Comparison of ENCODE assay signal across 1 cellular context in the genomic region with DNA sequence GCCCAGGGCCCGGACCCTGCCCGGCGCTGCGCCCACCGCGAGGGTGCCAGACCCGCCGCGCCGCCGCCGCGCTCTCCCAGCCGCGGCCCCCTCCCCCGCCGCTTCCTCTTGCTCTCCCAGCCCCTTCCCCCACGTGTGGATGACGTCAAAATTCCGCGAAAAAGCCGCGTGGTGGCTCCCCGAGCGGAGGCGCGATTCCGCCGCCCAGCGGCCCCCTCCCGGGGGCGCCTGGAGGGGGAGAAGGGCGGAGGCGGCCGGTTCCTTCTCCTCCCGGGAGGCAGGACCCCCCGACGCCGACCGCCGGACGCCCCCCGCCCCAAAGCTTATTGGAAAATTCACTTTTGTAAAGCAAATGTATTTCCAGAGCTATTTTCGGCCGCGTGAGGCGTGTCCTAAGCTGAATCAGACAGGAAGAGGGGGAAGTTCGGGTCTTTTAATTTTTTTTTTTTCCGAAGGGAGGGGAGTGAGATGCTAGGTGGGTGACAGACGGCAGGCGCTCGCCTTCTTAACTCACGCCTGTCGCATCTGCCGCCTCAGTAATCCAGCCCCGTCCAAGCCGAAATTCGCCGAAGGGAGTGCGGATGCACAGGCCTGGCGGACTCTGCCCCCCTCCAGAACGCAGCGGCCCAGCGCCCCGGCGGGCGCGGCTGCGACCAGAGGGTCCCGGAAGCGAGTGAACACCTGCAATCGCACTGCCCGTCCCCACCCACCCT.
A peak's percentile ranks its signal among the peaks of the same experiment; 100 is the strongest.
TF ChIP-seq lines count a peak whose summit lies in the region.

No MANE protein-coding gene starts in this region.

TF ChIP-seq in GM12878, 131 proteins besides CTCF, POLR2A, EP300 and RAD21 (continued from another document and continues in another):
- TF ChIP-seq CBX5 (IDR thresholded peaks at IDR 0.05; ENCODE audit: low read depth) (peak; percentile 30; the same call in 1 of the 2 replicates), BRCA1 (IDR thresholded peaks at IDR 0.05; ENCODE audit: low read depth, low read length) (no peak), MYC (IDR thresholded peaks at IDR 0.05; ENCODE audit: insufficient read depth, insufficient read length, insufficient replicate concordance, low read length, severe bottlenecking) (peak; percentile 35), CHD2 (IDR thresholded peaks at IDR 0.05; ENCODE audit: borderline replicate concordance, low read depth, low read length) (peak; percentile 85), ESRRA (IDR thresholded peaks at IDR 0.05; ENCODE audit: low read length) (0 out of 2 replicates have a peak, but pooled peaks have one; percentile 1), SUZ12 (IDR thresholded peaks at IDR 0.05; ENCODE audit: unreplicated experiment) (no peak), ZZZ3 (IDR thresholded peaks at IDR 0.05; ENCODE audit: control insufficient read depth, insufficient read length, low read depth) (no peak), BCL11A (IDR thresholded peaks at IDR 0.05; ENCODE audit: low read depth, low read length) (no peak; the same call in 1 of the 2 replicates), KAT2A (conservative IDR thresholded peaks at IDR 0.05; ENCODE audit: control insufficient read depth, low read depth, low read length) (no peak), HCFC1 (IDR thresholded peaks at IDR 0.05; ENCODE audit: low read length) (no peak), POLR2AphosphoS2 (IDR thresholded peaks at IDR 0.05; ENCODE audit: low read depth, low read length) (no peak; the same call in 1 of the 2 replicates), EZH2 (IDR thresholded peaks at IDR 0.05; ENCODE audit: borderline replicate concordance, control insufficient read depth, low read depth, low read length) (no peak), POLR2AphosphoS5 (IDR thresholded peaks at IDR 0.05; ENCODE audit: low read length) (peak; percentile 77), SIN3A (IDR thresholded peaks at IDR 0.05; ENCODE audit: low read depth, low read length) (peak; percentile 63; the same call in 1 of the 2 replicates), MTA3 (IDR thresholded peaks at IDR 0.05; ENCODE audit: borderline replicate concordance, low read length) (no peak), IKZF1 (conservative IDR thresholded peaks at IDR 0.05) (peak; percentile 94), TBL1XR1 (IDR thresholded peaks at IDR 0.05; ENCODE audit: low read depth, low read length) (no peak), FOXK2 (IDR thresholded peaks at IDR 0.05) (no peak), SIX5 (IDR thresholded peaks at IDR 0.05; ENCODE audit: low read depth, low read length, severe bottlenecking) (no peak), CEBPB (IDR thresholded peaks at IDR 0.05; ENCODE audit: borderline replicate concordance in 1 of 2, low read depth in 2 of 2, low read length in 2 of 2) (no peak), ZNF384 (IDR thresholded peaks at IDR 0.05; ENCODE audit: borderline replicate concordance, low read depth, low read length) (peak; percentile 97), KDM1A (IDR thresholded peaks at IDR 0.05; ENCODE audit: borderline replicate concordance) (no peak), MTA2 (IDR thresholded peaks at IDR 0.05; ENCODE audit: low read depth) (peak; percentile 11; the same call in 1 of the 2 replicates), SMAD5 (IDR thresholded peaks at IDR 0.05; ENCODE audit: low read depth) (0 out of 2 replicates have a peak, but pooled peaks have one; percentile 15), NFXL1 (IDR thresholded peaks at IDR 0.05; ENCODE audit: borderline replicate concordance) (no peak), MEF2B (IDR thresholded peaks at IDR 0.05; ENCODE audit: partially characterized antibody, poor library complexity, severe bottlenecking) (peak; percentile 84), SREBF2 (IDR thresholded peaks at IDR 0.05; ENCODE audit: low read length) (no peak), CHD4 (IDR thresholded peaks at IDR 0.05) (no peak), KLF5 (IDR thresholded peaks at IDR 0.05; ENCODE audit: partially characterized antibody) (no peak)
- TF ChIP-seq, protein P1, sequence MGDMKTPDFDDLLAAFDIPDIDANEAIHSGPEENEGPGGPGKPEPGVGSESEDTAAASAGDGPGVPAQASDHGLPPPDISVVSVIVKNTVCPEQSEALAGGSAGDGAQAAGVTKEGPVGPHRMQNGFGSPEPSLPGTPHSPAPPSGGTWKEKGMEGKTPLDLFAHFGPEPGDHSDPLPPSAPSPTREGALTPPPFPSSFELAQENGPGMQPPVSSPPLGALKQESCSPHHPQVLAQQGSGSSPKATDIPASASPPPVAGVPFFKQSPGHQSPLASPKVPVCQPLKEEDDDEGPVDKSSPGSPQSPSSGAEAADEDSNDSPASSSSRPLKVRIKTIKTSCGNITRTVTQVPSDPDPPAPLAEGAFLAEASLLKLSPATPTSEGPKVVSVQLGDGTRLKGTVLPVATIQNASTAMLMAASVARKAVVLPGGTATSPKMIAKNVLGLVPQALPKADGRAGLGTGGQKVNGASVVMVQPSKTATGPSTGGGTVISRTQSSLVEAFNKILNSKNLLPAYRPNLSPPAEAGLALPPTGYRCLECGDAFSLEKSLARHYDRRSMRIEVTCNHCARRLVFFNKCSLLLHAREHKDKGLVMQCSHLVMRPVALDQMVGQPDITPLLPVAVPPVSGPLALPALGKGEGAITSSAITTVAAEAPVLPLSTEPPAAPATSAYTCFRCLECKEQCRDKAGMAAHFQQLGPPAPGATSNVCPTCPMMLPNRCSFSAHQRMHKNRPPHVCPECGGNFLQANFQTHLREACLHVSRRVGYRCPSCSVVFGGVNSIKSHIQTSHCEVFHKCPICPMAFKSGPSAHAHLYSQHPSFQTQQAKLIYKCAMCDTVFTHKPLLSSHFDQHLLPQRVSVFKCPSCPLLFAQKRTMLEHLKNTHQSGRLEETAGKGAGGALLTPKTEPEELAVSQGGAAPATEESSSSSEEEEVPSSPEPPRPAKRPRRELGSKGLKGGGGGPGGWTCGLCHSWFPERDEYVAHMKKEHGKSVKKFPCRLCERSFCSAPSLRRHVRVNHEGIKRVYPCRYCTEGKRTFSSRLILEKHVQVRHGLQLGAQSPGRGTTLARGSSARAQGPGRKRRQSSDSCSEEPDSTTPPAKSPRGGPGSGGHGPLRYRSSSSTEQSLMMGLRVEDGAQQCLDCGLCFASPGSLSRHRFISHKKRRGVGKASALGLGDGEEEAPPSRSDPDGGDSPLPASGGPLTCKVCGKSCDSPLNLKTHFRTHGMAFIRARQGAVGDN (IDR thresholded peaks at IDR 0.05): peak; percentile 57
- TF ChIP-seq, protein P2, sequence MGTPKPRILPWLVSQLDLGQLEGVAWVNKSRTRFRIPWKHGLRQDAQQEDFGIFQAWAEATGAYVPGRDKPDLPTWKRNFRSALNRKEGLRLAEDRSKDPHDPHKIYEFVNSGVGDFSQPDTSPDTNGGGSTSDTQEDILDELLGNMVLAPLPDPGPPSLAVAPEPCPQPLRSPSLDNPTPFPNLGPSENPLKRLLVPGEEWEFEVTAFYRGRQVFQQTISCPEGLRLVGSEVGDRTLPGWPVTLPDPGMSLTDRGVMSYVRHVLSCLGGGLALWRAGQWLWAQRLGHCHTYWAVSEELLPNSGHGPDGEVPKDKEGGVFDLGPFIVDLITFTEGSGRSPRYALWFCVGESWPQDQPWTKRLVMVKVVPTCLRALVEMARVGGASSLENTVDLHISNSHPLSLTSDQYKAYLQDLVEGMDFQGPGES (IDR thresholded peaks at IDR 0.05): no peak
- TF ChIP-seq, protein P3, sequence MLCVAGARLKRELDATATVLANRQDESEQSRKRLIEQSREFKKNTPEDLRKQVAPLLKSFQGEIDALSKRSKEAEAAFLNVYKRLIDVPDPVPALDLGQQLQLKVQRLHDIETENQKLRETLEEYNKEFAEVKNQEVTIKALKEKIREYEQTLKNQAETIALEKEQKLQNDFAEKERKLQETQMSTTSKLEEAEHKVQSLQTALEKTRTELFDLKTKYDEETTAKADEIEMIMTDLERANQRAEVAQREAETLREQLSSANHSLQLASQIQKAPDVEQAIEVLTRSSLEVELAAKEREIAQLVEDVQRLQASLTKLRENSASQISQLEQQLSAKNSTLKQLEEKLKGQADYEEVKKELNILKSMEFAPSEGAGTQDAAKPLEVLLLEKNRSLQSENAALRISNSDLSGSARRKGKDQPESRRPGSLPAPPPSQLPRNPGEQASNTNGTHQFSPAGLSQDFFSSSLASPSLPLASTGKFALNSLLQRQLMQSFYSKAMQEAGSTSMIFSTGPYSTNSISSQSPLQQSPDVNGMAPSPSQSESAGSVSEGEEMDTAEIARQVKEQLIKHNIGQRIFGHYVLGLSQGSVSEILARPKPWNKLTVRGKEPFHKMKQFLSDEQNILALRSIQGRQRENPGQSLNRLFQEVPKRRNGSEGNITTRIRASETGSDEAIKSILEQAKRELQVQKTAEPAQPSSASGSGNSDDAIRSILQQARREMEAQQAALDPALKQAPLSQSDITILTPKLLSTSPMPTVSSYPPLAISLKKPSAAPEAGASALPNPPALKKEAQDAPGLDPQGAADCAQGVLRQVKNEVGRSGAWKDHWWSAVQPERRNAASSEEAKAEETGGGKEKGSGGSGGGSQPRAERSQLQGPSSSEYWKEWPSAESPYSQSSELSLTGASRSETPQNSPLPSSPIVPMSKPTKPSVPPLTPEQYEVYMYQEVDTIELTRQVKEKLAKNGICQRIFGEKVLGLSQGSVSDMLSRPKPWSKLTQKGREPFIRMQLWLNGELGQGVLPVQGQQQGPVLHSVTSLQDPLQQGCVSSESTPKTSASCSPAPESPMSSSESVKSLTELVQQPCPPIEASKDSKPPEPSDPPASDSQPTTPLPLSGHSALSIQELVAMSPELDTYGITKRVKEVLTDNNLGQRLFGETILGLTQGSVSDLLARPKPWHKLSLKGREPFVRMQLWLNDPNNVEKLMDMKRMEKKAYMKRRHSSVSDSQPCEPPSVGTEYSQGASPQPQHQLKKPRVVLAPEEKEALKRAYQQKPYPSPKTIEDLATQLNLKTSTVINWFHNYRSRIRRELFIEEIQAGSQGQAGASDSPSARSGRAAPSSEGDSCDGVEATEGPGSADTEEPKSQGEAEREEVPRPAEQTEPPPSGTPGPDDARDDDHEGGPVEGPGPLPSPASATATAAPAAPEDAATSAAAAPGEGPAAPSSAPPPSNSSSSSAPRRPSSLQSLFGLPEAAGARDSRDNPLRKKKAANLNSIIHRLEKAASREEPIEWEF (IDR thresholded peaks at IDR 0.05; ENCODE audit: insufficient replicate concordance, low read depth, low read length): no peak
- TF ChIP-seq, protein P4, sequence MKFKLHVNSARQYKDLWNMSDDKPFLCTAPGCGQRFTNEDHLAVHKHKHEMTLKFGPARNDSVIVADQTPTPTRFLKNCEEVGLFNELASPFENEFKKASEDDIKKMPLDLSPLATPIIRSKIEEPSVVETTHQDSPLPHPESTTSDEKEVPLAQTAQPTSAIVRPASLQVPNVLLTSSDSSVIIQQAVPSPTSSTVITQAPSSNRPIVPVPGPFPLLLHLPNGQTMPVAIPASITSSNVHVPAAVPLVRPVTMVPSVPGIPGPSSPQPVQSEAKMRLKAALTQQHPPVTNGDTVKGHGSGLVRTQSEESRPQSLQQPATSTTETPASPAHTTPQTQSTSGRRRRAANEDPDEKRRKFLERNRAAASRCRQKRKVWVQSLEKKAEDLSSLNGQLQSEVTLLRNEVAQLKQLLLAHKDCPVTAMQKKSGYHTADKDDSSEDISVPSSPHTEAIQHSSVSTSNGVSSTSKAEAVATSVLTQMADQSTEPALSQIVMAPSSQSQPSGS (IDR thresholded peaks at IDR 0.05; ENCODE audit: low read length): peak; percentile 61
- TF ChIP-seq, protein P5, sequence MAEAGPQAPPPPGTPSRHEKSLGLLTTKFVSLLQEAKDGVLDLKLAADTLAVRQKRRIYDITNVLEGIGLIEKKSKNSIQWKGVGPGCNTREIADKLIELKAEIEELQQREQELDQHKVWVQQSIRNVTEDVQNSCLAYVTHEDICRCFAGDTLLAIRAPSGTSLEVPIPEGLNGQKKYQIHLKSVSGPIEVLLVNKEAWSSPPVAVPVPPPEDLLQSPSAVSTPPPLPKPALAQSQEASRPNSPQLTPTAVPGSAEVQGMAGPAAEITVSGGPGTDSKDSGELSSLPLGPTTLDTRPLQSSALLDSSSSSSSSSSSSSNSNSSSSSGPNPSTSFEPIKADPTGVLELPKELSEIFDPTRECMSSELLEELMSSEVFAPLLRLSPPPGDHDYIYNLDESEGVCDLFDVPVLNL (IDR thresholded peaks at IDR 0.05; ENCODE audit: low read depth, low read length): no peak
- TF ChIP-seq, protein P6, sequence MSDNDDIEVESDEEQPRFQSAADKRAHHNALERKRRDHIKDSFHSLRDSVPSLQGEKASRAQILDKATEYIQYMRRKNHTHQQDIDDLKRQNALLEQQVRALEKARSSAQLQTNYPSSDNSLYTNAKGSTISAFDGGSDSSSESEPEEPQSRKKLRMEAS (IDR thresholded peaks at IDR 0.05; ENCODE audit: low read depth, low read length): peak; percentile 97
- TF ChIP-seq, protein P7, sequence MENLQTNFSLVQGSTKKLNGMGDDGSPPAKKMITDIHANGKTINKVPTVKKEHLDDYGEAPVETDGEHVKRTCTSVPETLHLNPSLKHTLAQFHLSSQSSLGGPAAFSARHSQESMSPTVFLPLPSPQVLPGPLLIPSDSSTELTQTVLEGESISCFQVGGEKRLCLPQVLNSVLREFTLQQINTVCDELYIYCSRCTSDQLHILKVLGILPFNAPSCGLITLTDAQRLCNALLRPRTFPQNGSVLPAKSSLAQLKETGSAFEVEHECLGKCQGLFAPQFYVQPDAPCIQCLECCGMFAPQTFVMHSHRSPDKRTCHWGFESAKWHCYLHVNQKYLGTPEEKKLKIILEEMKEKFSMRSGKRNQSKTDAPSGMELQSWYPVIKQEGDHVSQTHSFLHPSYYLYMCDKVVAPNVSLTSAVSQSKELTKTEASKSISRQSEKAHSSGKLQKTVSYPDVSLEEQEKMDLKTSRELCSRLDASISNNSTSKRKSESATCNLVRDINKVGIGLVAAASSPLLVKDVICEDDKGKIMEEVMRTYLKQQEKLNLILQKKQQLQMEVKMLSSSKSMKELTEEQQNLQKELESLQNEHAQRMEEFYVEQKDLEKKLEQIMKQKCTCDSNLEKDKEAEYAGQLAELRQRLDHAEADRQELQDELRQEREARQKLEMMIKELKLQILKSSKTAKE (IDR thresholded peaks at IDR 0.05; ENCODE audit: low read depth, poor library complexity, severe bottlenecking): peak; percentile 27
- TF ChIP-seq, protein P8, sequence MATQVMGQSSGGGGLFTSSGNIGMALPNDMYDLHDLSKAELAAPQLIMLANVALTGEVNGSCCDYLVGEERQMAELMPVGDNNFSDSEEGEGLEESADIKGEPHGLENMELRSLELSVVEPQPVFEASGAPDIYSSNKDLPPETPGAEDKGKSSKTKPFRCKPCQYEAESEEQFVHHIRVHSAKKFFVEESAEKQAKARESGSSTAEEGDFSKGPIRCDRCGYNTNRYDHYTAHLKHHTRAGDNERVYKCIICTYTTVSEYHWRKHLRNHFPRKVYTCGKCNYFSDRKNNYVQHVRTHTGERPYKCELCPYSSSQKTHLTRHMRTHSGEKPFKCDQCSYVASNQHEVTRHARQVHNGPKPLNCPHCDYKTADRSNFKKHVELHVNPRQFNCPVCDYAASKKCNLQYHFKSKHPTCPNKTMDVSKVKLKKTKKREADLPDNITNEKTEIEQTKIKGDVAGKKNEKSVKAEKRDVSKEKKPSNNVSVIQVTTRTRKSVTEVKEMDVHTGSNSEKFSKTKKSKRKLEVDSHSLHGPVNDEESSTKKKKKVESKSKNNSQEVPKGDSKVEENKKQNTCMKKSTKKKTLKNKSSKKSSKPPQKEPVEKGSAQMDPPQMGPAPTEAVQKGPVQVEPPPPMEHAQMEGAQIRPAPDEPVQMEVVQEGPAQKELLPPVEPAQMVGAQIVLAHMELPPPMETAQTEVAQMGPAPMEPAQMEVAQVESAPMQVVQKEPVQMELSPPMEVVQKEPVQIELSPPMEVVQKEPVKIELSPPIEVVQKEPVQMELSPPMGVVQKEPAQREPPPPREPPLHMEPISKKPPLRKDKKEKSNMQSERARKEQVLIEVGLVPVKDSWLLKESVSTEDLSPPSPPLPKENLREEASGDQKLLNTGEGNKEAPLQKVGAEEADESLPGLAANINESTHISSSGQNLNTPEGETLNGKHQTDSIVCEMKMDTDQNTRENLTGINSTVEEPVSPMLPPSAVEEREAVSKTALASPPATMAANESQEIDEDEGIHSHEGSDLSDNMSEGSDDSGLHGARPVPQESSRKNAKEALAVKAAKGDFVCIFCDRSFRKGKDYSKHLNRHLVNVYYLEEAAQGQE (IDR thresholded peaks at IDR 0.05; ENCODE audit: low read depth, low read length): no peak
